8 cellular contexts compared by ENCODE assay signal in the genomic region with DNA sequence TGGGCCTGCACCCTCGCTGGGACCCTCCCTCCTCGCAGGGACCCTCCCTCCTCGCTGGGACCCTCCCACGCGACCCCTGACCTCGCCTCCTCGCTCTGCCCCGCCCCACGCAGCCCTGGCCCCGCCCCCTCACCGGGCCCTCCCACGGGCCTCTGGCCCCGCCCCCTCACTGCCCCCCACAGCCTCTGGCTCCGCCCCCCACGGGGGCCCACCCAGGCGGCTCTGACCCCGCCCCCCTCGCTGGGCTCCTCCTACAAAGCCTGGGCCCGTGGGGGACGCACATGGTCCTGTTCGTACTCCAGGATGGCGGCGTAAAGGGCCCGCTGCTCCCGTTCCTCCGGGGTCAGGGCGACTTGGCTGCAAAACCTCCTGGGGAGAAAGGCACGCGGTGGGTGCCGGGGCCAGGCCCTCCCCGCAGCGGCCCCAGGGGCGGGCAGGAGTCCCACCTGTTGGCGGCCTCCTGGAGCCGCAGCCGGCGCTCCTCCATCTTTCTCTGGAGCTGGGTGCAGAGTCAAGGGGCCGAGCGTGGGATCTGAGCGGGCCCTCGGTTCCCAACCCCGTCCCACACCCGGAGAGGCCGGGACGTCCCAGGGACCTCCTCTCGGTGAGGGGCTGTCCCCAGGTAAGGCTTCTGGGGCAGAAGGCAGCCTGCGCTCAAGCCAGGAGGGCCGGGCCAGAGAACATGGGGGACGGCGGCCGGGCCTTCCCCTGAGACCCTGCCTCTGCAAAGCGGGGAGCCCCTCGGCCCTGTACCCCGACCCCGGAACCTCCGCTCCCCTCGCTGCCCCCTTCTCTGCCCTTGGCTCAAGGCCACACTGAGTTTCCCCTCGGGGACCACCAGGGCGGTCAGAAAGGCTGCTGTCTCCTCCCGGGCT. TPM values are rescaled to one million over a fixed set of nuclear protein-coding genes. Genes with fewer than 3 reads are reported as not detected.
A peak's percentile ranks its signal among the peaks of the same experiment; 100 is the strongest.
DNase-seq lines count a peak whose midpoint lies in the region; TF ChIP-seq lines count a peak whose summit lies in the region.

No MANE protein-coding gene starts in this region.

- H2BK120ac ChIP-seq in mesendoderm (ENCODE audit: low read depth, low read length), result no peak overlapping the region

- H3K79me1 ChIP-seq in mesendoderm (ENCODE audit: low read length), result no peaks in the 10 kb centered on the region

- H3K56ac ChIP-seq in mesendoderm (ENCODE audit: low read length), result peak overlapping the region; percentile 93

- H3K36me3 ChIP-seq in mesendoderm (ENCODE audit: control insufficient read depth, insufficient read depth, low read length), result no peaks in the 10 kb centered on the region
- peaks cover 0 to 38% (median 12%) of the 10 kb centered on the region in 4 donors for H3K36me3 ChIP-seq in stomach

- H3K23ac ChIP-seq in mesendoderm (ENCODE audit: low read length), result no peak overlapping the region

- H3K27ac ChIP-seq in coronary artery (no peak overlapping the region), mesendoderm (ENCODE audit: low read depth, low read length) (no peak overlapping the region), stomach (peak overlapping the region in 1 of 5 donors; percentile 8)

- H3K4me3 ChIP-seq in coronary artery (peak overlapping the region; percentile 48), mesendoderm (ENCODE audit: low read length) (peak overlapping the region; percentile 66), stomach (peak overlapping the region; percentile 27 to 55 (median 40))

- H4K8ac ChIP-seq in mesendoderm (ENCODE audit: low read depth, low read length), result no peak overlapping the region

- H2BK15ac ChIP-seq in mesendoderm (replicated peaks; ENCODE audit: low read depth), result no peak overlapping the region

- TF ChIP-seq POLR2A in stomach (IDR thresholded peaks at IDR 0.05), result no peak

- peak overlapping the region; percentile 3 for H3K4me2 ChIP-seq in mesendoderm (ENCODE audit: low read length)

- H3K4ac ChIP-seq in mesendoderm (ENCODE audit: low read depth, low read length), result no peak overlapping the region

- no CpG with 5 or more reads among the region's 60 CpGs for WGBS in mesendoderm (ENCODE audit: extremely low coverage, insufficient coverage, low lambda C conversion rate)
- whole genome bisulfite sequencing in stomach, 5 donors, result 1 to 7% (median 3%) methylated on average over 33 to 60 of the region's 60 CpGs; no CpG with 5 or more reads in 1 of the 5 donors

- no peaks in the 10 kb centered on the region for H3K79me2 ChIP-seq in mesendoderm (ENCODE audit: control insufficient read depth, insufficient read depth, low read length)

- H3K9me3 ChIP-seq in stomach, result no peaks in the 10 kb centered on the region

- peak overlapping the region; percentile 88 for H3K9ac ChIP-seq in mesendoderm (ENCODE audit: low read length)

- intact Hi-C loops in stomach (cut with DNase I; ENCODE audit: low total_unique reads), result no loop called here

- TF ChIP-seq CTCF in coronary artery (IDR thresholded peaks at IDR 0.05) (no peak), stomach (IDR thresholded peaks at IDR 0.05) (no peak)

- no peak overlapping the region for H2BK5ac ChIP-seq in mesendoderm (ENCODE audit: low read length)

- H3K4me1 ChIP-seq in mesendoderm (ENCODE audit: control insufficient read depth, low read depth, low read length), result no peaks in the 10 kb centered on the region
- H3K4me1 ChIP-seq in stomach, result peaks cover 13 to 21% (median 15%) of the 10 kb centered on the region in 4 donors

- H4K5ac ChIP-seq in mesendoderm (ENCODE audit: low read length), result no peak overlapping the region

- peak overlapping the region; percentile 13 for H3K18ac ChIP-seq in mesendoderm (ENCODE audit: low read length)

- H2AK5ac ChIP-seq in mesendoderm (ENCODE audit: low read length), result no peak overlapping the region

- no peak for TF ChIP-seq EP300 in stomach (IDR thresholded peaks at IDR 0.05)

- DNase-seq in NCI-H1105 treated with DMSO at 0.1 percent for 48 hours (lab: John Stamatoyannopoulos, UW), result peak; percentile 14
- DNase-seq in NCI-H1105 (lab: John Stamatoyannopoulos, UW), result no peak
- DNase-seq in LoVo (ENCODE audit: low spot score), result peak; percentile 79
- DNase-seq in activated CD4-positive, CD25-positive, alpha-beta regulatory T cell treated with anti-CD3 and anti-CD28 coated beads, Interleukin-2, amount 50 U/mL, for 72 hours, result peak; percentile 61
- DNase-seq in coronary artery (ENCODE audit: low spot score), result no peak
- DNase-seq in mesendoderm, result peak; percentile 72
- DNase-seq in stomach, result peak; percentile 63
- no peak for DNase-seq in NCI-H510A treated with DMSO at 0.1 percent for 48 hours (lab: John Stamatoyannopoulos, UW)

- no peaks in the 10 kb centered on the region for H3K27me3 ChIP-seq in mesendoderm (ENCODE audit: insufficient read depth, low read length, poor library complexity)
- H3K27me3 ChIP-seq in stomach, result peaks cover 0 to 14% (median 7%) of the 10 kb centered on the region in 3 donors

RNA-seq across cellular contexts. Expression of a gene that starts 8.9 kb away (rescaled TPM):
- polyA plus RNA-seq in mesendoderm (2013, experiment 1 of 2), result 0.91 TPM
- 1.3 TPM for polyA plus RNA-seq in mesendoderm (2013, experiment 2 of 2)
- total RNA-seq in stomach, result 10 to 100 TPM in 2 of 5 donors, 1 to 10 TPM in 3; 2.7 to 43.2 (median 4.3) TPM
- polyA plus RNA-seq in stomach, result 10 to 100 TPM in 2 of 3 donors, 1 to 10 TPM in 1; 6.3 to 23.7 (median 11.4) TPM

RNA-seq across cellular contexts. Expression of a gene that starts 9.5 kb away (rescaled TPM):
- 4.5 TPM for polyA plus RNA-seq in mesendoderm (2013, experiment 1 of 2)
- polyA plus RNA-seq in mesendoderm (2013, experiment 2 of 2), result 4.5 TPM
- 100 to 1,000 TPM in 3 of 5 donors, 10 to 100 TPM in 2; 27.2 to 418 (median 105) TPM for total RNA-seq in stomach
- 10 to 100 TPM; 11.0 to 24.5 (median 13.6) TPM for polyA plus RNA-seq in stomach

RNA-seq across cellular contexts. Expression of a gene that starts 10.3 kb away (rescaled TPM):
- 4.6 TPM for polyA plus RNA-seq in mesendoderm (2013, experiment 1 of 2)
- 4.8 TPM for polyA plus RNA-seq in mesendoderm (2013, experiment 2 of 2)
- total RNA-seq in stomach, result 10 to 100 TPM in 3 of 5 donors, 1 to 10 TPM in 1, not detected in 1; 9.7 to 41.4 (median 32.3) TPM
- polyA plus RNA-seq in stomach, result 10 to 100 TPM; 10.6 to 12.8 (median 12.2) TPM

RNA-seq across cellular contexts. Expression of a gene that starts 25.3 kb away (rescaled TPM):
- 30.2 TPM for polyA plus RNA-seq in mesendoderm (2013, experiment 1 of 2)
- polyA plus RNA-seq in mesendoderm (2013, experiment 2 of 2), result 31.3 TPM
- total RNA-seq in stomach, result 100 to 1,000 TPM in 3 of 5 donors, 10 to 100 TPM in 2; 40.9 to 256 (median 133) TPM
- polyA plus RNA-seq in stomach, result 100 to 1,000 TPM in 1 of 3 donors, 10 to 100 TPM in 2; 60.0 to 106 (median 67.1) TPM

RNA-seq across cellular contexts. Expression of a gene that starts 54.2 kb away (rescaled TPM):
- polyA plus RNA-seq in mesendoderm (2013, experiment 1 of 2), result 16.3 TPM
- 15.7 TPM for polyA plus RNA-seq in mesendoderm (2013, experiment 2 of 2)
- total RNA-seq in stomach, result 100 to 1,000 TPM in 1 of 5 donors, 10 to 100 TPM in 2, 1 to 10 TPM in 2; 3.2 to 181 (median 12.3) TPM
- 10 to 100 TPM in 1 of 3 donors, 1 to 10 TPM in 2; 6.4 to 21.2 (median 9.9) TPM for polyA plus RNA-seq in stomach

Comparison
In these comparisons a context has a peak if more than half of its experiments do, and no peak if none do; other contexts are left out.
1. DNase-seq: peak in NCI-H1105 treated with DMSO at 0.1 percent for 48 hours (single experiment), LoVo (single experiment), activated CD4-positive, CD25-positive, alpha-beta regulatory T cell treated with anti-CD3 and anti-CD28 coated beads, Interleukin-2, amount 50 U/mL, for 72 hours (single experiment), mesendoderm (single experiment) and stomach (single experiment); none in NCI-H1105 (single experiment), coronary artery (single experiment) and NCI-H510A treated with DMSO at 0.1 percent for 48 hours (single experiment).
2. Peak in every context shown above with its lines, with median percentiles within 50 percentile points of each other: H3K4me3 ChIP-seq.